Comparison of ENCODE assay signal across 14 cellular contexts in the genomic region with DNA sequence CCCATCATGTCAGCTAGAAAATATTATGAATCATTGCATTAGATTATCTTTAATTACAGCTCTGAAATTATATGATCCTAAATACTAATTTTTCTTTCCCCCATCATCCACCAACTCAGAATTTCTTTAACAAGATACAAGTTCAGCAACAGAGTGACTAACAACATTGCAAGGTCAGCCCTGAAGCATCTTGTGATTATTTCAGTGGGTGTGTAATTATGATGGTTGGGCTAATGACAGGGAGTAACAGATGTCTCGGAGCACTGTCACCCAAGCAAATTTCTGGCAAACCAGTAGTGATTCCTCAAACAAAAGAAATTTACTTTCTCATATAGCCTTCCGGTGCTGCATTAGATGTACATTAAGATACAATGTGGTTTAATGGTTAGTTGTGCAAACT.
"Had no signal": no experiment of that assay in that cellular context is flagged by ENCODE, and none has a peak within 500 bp of the region (broad histone marks: within the 10 kb centered on the region; RNA-seq: fewer than 3 reads in every experiment).

No MANE protein-coding gene starts in this region.

- H3K4me1 Mint-ChIP-seq: activated naive CD8-positive, alpha-beta T cell treated with anti-CD3 and anti-CD28 coated beads, Interleukin-2, amount 10 ng/mL, durations not matched to agents 7 days and 5 days had no signal

- H3K27ac Mint-ChIP-seq: activated CD4-positive, alpha-beta memory T cell treated with anti-CD3 and anti-CD28 coated beads for 36 hours; activated naive CD8-positive, alpha-beta T cell treated with anti-CD3 and anti-CD28 coated beads, Interleukin-2, amount 10 ng/mL, durations not matched to agents 7 days and 5 days; T-helper 2 cell treated with Interferon-gamma antibody and Interleukin-4, amounts not matched to agents 5 μg/mL and 100 μg/mL, for 36 hours had no signal

- H3K9me3 Mint-ChIP-seq: activated CD4-positive, alpha-beta memory T cell treated with anti-CD3 and anti-CD28 coated beads for 36 hours; activated naive CD8-positive, alpha-beta T cell treated with anti-CD3 and anti-CD28 coated beads, Interleukin-2, amount 10 ng/mL, durations not matched to agents 7 days and 5 days; activated T-cell treated with anti-CD3 and anti-CD28 coated beads, Interleukin-2, amount 50 U/mL, for 4 hours; T-helper 2 cell treated with Interferon-gamma antibody and Interleukin-4, amounts not matched to agents 5 μg/mL and 100 μg/mL, for 36 hours had no signal

- ATAC-seq: activated T-cell treated with anti-CD3 and anti-CD28 coated beads, Interleukin-2, amount 50 U/mL, for 4 hours; gastroesophageal sphincter; stimulated activated naive CD8-positive, alpha-beta T cell treated with anti-CD3 and anti-CD28 coated beads, Interleukin-15, Interleukin-2, amounts not matched to agents 100 U/mL and 50 U/mL, for 24 hours had no signal

- DNase-seq: activated CD4-positive, alpha-beta memory T cell treated with anti-CD3 and anti-CD28 coated beads for 36 hours; activated CD4-positive, CD25-positive, alpha-beta regulatory T cell treated with anti-CD3 and anti-CD28 coated beads, Interleukin-2, amount 50 U/mL, for 72 hours; activated gamma-delta T cell treated with Interleukin-2 at 50 U/mL for 16 hours; activated naive CD8-positive, alpha-beta T cell treated with anti-CD3 and anti-CD28 coated beads, Interleukin-2, amount 10 ng/mL, durations not matched to agents 7 days and 5 days; activated T-cell treated with anti-CD3 and anti-CD28 coated beads, Interleukin-2, amount 50 U/mL, for 4 hours; islet precursor cell; left ventricle myocardium inferior; mesenchymal stem cell; stimulated activated CD4-positive, alpha-beta T cell treated with anti-CD3 and anti-CD28 coated beads, Interleukin-2, amount 100 ng/mL, for 48 hours; stimulated activated CD8-positive, alpha-beta memory T cell treated with anti-CD3 and anti-CD28 coated beads, Interleukin-4, amount 100 ng/mL, for 48 hours; stimulated activated naive CD8-positive, alpha-beta T cell treated with anti-CD3 and anti-CD28 coated beads, Interleukin-15, Interleukin-2, amounts not matched to agents 100 U/mL and 50 U/mL, for 24 hours; upper lobe of left lung had no signal

- H3K4me3 Mint-ChIP-seq: activated CD4-positive, alpha-beta memory T cell treated with anti-CD3 and anti-CD28 coated beads for 36 hours; activated naive CD8-positive, alpha-beta T cell treated with anti-CD3 and anti-CD28 coated beads, Interleukin-2, amount 10 ng/mL, durations not matched to agents 7 days and 5 days; activated T-cell treated with anti-CD3 and anti-CD28 coated beads, Interleukin-2, amount 50 U/mL, for 4 hours; T-helper 2 cell treated with Interferon-gamma antibody and Interleukin-4, amounts not matched to agents 5 μg/mL and 100 μg/mL, for 36 hours had no signal

- H3K36me3 Mint-ChIP-seq: activated CD4-positive, alpha-beta memory T cell treated with anti-CD3 and anti-CD28 coated beads for 36 hours; activated naive CD8-positive, alpha-beta T cell treated with anti-CD3 and anti-CD28 coated beads, Interleukin-2, amount 10 ng/mL, durations not matched to agents 7 days and 5 days had no signal
